In genomic region chr2:12549641-12550040, GRCh38 we compare ENCODE assay signal across 18 cellular contexts.
DNase-seq lines count a peak whose midpoint lies in the region; ATAC-seq and TF ChIP-seq lines count a peak whose summit lies in the region.
"Had no signal": no experiment of that assay in that cellular context is flagged by ENCODE, and none has a peak within 500 bp of the region (broad histone marks: within the 10 kb centered on the region; RNA-seq: fewer than 3 reads in every experiment).

No MANE protein-coding gene starts in this region.

- H2AFZ ChIP-seq in PC-9 = no peak overlapping the region; the same call in 1 of the 2 replicates

- intact Hi-C loops in PC-9 (cut with micrococcal nuclease; ENCODE audit: unreplicated experiment) = loop anchor here (10.0 kb wide), 2 partner anchors 685 to 715 kb away; no protein-coding TSS in a partner anchor

- H3K4me1 ChIP-seq in PC-9 (replicated peaks; ENCODE audit: insufficient read depth) = peaks cover 16% of the 10 kb centered on the region
- H3K4me1 ChIP-seq: right atrium auricular region had no signal

- peak overlapping the region; percentile 2; the same call in 1 of the 2 replicates for H3K4me2 ChIP-seq in PC-9

- POLR2A ChIA-PET in PC-9 (lab: Charles Lee; ENCODE audit: unreplicated experiment) = no interaction called here

- no peaks in the 10 kb centered on the region for H3K79me2 ChIP-seq in PC-9 (ENCODE audit: low read depth)

- no peaks in the 10 kb centered on the region for H3K36me3 ChIP-seq in PC-9 (ENCODE audit: low read depth)
- H3K36me3 ChIP-seq: right atrium auricular region, stomach had no signal

- DNase-seq in Daoy (ENCODE audit: low read depth) = peak; percentile 52
- peak; percentile 5 to 57 for DNase-seq in PC-9
- peak; percentile 82 for DNase-seq in epithelial cell of esophagus (ENCODE audit: low read depth)
- DNase-seq in skeletal muscle cell (ENCODE audit: low read depth) = peak; percentile 54
- DNase-seq in activated CD4-positive, CD25-positive, alpha-beta regulatory T cell (lab: John Stamatoyannopoulos, UW) = no peak
- DNase-seq in NCI-H82 (lab: John Stamatoyannopoulos, UW) = no peak
- DNase-seq in stimulated activated CD4-positive, alpha-beta T cell treated with anti-CD3 and anti-CD28 coated beads, Interleukin-12 subunit alpha, Interleukin-12 subunit beta, amount 100 ng/mL, for 4 hours = no peak
- DNase-seq: activated naive CD4-positive, alpha-beta T cell treated with anti-CD3 and anti-CD28 coated beads, Interleukin-2, amount 50 U/mL, for 16 hours; activated T-cell treated with anti-CD3 and anti-CD28 coated beads, Interleukin-2, amount 50 U/mL, for 1 hour; COR-L47; hypothalamus; kidney glomerular epithelial cell; NCI-H1092 treated with DMSO at 0.1 percent for 48 hours; stimulated activated CD4-positive, alpha-beta T cell treated with anti-CD3 and anti-CD28 coated beads, Interleukin-1b, Interleukin-23, amount 100 ng/mL, for 48 hours; stomach had no signal

- ATAC-seq in GM21390 (IDR thresholded peaks at IDR 0.05; ENCODE audit: unreplicated experiment) = no peak
- ATAC-seq: K562 had no signal

- no peaks in the 10 kb centered on the region for H4K20me1 ChIP-seq in PC-9 (ENCODE audit: insufficient read depth)

- H3K4me3 ChIP-seq in PC-9 = no peak overlapping the region
- H3K4me3 ChIP-seq in epithelial cell of esophagus (ENCODE audit: low read length) = no peak overlapping the region
- H3K4me3 ChIP-seq in skeletal muscle cell (ENCODE audit: low read depth, low read length) = no peak overlapping the region
- H3K4me3 ChIP-seq: K562, right atrium auricular region, stomach had no signal

- H3F3A ChIP-seq in PC-9 (ENCODE audit: insufficient read depth, low read depth) = no peaks in the 10 kb centered on the region

- no peaks in the 10 kb centered on the region for H3K9me2 ChIP-seq in PC-9 (ENCODE audit: insufficient read depth)

- no peaks in the 10 kb centered on the region for H3K27me3 ChIP-seq in PC-9 (ENCODE audit: insufficient read depth, low read depth)
- H3K27me3 ChIP-seq: right atrium auricular region, stomach had no signal

- H3K9me3 ChIP-seq in PC-9 (ENCODE audit: insufficient read depth, low read depth) = no peaks in the 10 kb centered on the region
- H3K9me3 ChIP-seq: right atrium auricular region, stomach had no signal

- H3K27ac ChIP-seq in PC-9 = no peak overlapping the region
- H3K27ac ChIP-seq: right atrium auricular region, stomach had no signal

- CTCF ChIA-PET in PC-9 (lab: Charles Lee) = no interaction called here

- no TSS peak for BruUV-seq in PC-9 (replicated peaks; lab: Mats Ljungman, UMichigan)

- TF ChIP-seq CTCF in PC-9 (conservative IDR thresholded peaks at IDR 0.05) (no peak), epithelial cell of esophagus (IDR thresholded peaks at IDR 0.05; ENCODE audit: insufficient read depth, low read depth, low read length, missing control alignments) (no peak)

Comparison
In these comparisons a context has a peak if more than half of its experiments do, and no peak if none do; other contexts are left out.
1. DNase-seq: peak in Daoy (single experiment), PC-9 (2 of 2), epithelial cell of esophagus (single experiment) and skeletal muscle cell (single experiment); none in activated CD4-positive, CD25-positive, alpha-beta regulatory T cell (0 of 4), NCI-H82 (single experiment) and stimulated activated CD4-positive, alpha-beta T cell treated with anti-CD3 and anti-CD28 coated beads, Interleukin-12 subunit alpha, Interleukin-12 subunit beta, amount 100 ng/mL, for 4 hours (single experiment).